In genomic region chr3:171162986-171163723, GRCh38 we compare ENCODE assay signal across 8 cellular contexts.
A peak's percentile ranks its signal among the peaks of the same experiment; 100 is the strongest.
DNase-seq lines count a peak whose midpoint lies in the region; ATAC-seq, FAIRE-seq and TF ChIP-seq lines count a peak whose summit lies in the region.

No MANE protein-coding gene starts in this region.

- peaks cover 0 to 1% of the 10 kb centered on the region in 2 donors for H3K4me1 ChIP-seq in adrenal gland (replicated peaks in 1 of 2)
- no peaks in the 10 kb centered on the region for H3K4me1 ChIP-seq in mesendoderm (ENCODE audit: control insufficient read depth, low read depth, low read length)

- intact Hi-C loops in adrenal gland (cut with DNase I): no loop called here
- intact Hi-C loops in left cardiac atrium (cut with DNase I): loop anchor here (10.0 kb wide), 2 partner anchors 118 to 402 kb away; no protein-coding TSS in a partner anchor

- no peak for FAIRE-seq in D721Med (lab: Jason Lieb, UNC)

- TF ChIP-seq POLR2A in adrenal gland (IDR thresholded peaks at IDR 0.05): no peak

- no peak overlapping the region for H2BK15ac ChIP-seq in mesendoderm (replicated peaks; ENCODE audit: low read depth)

- H4K5ac ChIP-seq in mesendoderm (ENCODE audit: low read length): no peak overlapping the region

- peak; percentile 40 for TF ChIP-seq CTCF in D721Med (IDR thresholded peaks at IDR 0.05; ENCODE audit: insufficient read depth, missing control alignments)
- peak in 4 of 6 experiments; percentile 17 to 59 (median 45) for TF ChIP-seq CTCF in adrenal gland (IDR thresholded peaks at IDR 0.05)

- no peak overlapping the region for H3K56ac ChIP-seq in mesendoderm (ENCODE audit: low read length)

- ATAC-seq in GM21360 (IDR thresholded peaks at IDR 0.05; ENCODE audit: unreplicated experiment) (no peak), HG03457 (IDR thresholded peaks at IDR 0.05; ENCODE audit: unreplicated experiment) (no peak), left cardiac atrium (no peak)

- no peak overlapping the region for H4K8ac ChIP-seq in mesendoderm (ENCODE audit: low read depth, low read length)

- H3K4me2 ChIP-seq in mesendoderm (ENCODE audit: low read length): no peak overlapping the region

- H3K18ac ChIP-seq in mesendoderm (ENCODE audit: low read length): no peak overlapping the region

- H3K27ac ChIP-seq in adrenal gland (no peak overlapping the region), mesendoderm (ENCODE audit: low read depth, low read length) (no peak overlapping the region), substantia nigra (ENCODE audit: low read depth, low read length, poor library complexity, severe bottlenecking) (no peak overlapping the region)

- H2BK5ac ChIP-seq in mesendoderm (ENCODE audit: low read length): no peak overlapping the region

- H3K36me3 ChIP-seq in adrenal gland (replicated peaks in 1 of 2): no peaks in the 10 kb centered on the region
- H3K36me3 ChIP-seq in mesendoderm (ENCODE audit: control insufficient read depth, insufficient read depth, low read length): no peaks in the 10 kb centered on the region

- H2BK120ac ChIP-seq in mesendoderm (ENCODE audit: low read depth, low read length): no peak overlapping the region

- H3K79me2 ChIP-seq in mesendoderm (ENCODE audit: control insufficient read depth, insufficient read depth, low read length): no peaks in the 10 kb centered on the region

- H3K79me1 ChIP-seq in mesendoderm (ENCODE audit: low read length): no peaks in the 10 kb centered on the region

- H3K4me3 ChIP-seq in adrenal gland (no peak overlapping the region), mesendoderm (ENCODE audit: low read length) (no peak overlapping the region)

- no peak overlapping the region for H3K23ac ChIP-seq in mesendoderm (ENCODE audit: low read length)

- H2AK5ac ChIP-seq in mesendoderm (ENCODE audit: low read length): no peak overlapping the region

- H3K4ac ChIP-seq in mesendoderm (ENCODE audit: low read depth, low read length): no peak overlapping the region

- H3K9ac ChIP-seq in mesendoderm (ENCODE audit: low read length): no peak overlapping the region

- no peaks in the 10 kb centered on the region for H3K27me3 ChIP-seq in adrenal gland
- H3K27me3 ChIP-seq in mesendoderm (ENCODE audit: insufficient read depth, low read length, poor library complexity): no peaks in the 10 kb centered on the region

- H3K9me3 ChIP-seq in adrenal gland (replicated peaks in 1 of 3): peaks cover 0 to 7% (median 0%) of the 10 kb centered on the region in 3 donors

- DNase-seq in D721Med (ENCODE audit: insufficient read length, low spot score) (no peak), HK-2 (ENCODE audit: unreplicated experiment) (peak; percentile 31), adrenal gland (no peak), mesendoderm (peak; percentile 61), substantia nigra (lab: John Stamatoyannopoulos, UW) (no peak), left cardiac atrium (no peak)

Comparison
In these comparisons a context has a peak if more than half of its experiments do, and no peak if none do; other contexts are left out.
1. DNase-seq: peak in HK-2 (single experiment) and mesendoderm (single experiment); none in D721Med (single experiment), adrenal gland (0 of 7), substantia nigra (0 of 49) and left cardiac atrium (single experiment).
2. intact Hi-C loops: an anchor here in left cardiac atrium (10.0 kb wide); none called in adrenal gland.